18 cellular contexts compared by ENCODE assay signal in the genomic region with DNA sequence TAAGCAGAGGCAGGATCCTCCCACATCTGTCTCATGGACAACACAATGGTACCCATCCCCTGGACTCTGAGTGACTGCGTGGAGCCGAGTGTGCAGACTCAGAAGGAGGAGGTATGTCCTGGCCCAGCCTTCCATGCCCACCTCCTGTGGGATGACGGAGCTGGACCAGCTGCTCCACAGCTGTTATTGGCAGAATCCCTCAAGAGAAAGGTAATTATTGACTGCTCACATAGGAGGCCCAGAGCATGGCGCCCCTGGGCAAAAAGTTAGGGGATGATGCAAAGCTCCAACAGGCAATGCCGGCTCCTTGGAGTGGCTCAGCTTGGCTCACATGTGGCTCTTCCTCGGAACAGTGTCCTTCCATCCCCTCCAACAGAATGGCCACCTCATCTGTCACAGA. TPM values are rescaled to one million over a fixed set of nuclear protein-coding genes. Genes with fewer than 3 reads are reported as not detected.
A peak's percentile ranks its signal among the peaks of the same experiment; 100 is the strongest.
DNase-seq lines count a peak whose midpoint lies in the region; ATAC-seq and TF ChIP-seq lines count a peak whose summit lies in the region.
"Had no signal": no experiment of that assay in that cellular context is flagged by ENCODE, and none has a peak within 500 bp of the region (broad histone marks: within the 10 kb centered on the region; RNA-seq: fewer than 3 reads in every experiment).

No MANE protein-coding gene starts in this region.

- H3K4ac ChIP-seq in neuronal stem cell (ENCODE audit: low read length), result no peak overlapping the region

- no peak overlapping the region for H2AK5ac ChIP-seq in neuronal stem cell (ENCODE audit: low read depth, low read length)

- H3K4me3 Mint-ChIP-seq in activated CD8-positive, alpha-beta memory T cell treated with anti-CD3 and anti-CD28 coated beads, Interleukin-2, amount 10 ng/mL, durations not matched to agents 7 days and 5 days, result no peak overlapping the region
- H3K4me3 Mint-ChIP-seq: CD8-positive, alpha-beta memory T cell; H9 had no signal

- DNase-seq in activated CD8-positive, alpha-beta memory T cell treated with anti-CD3 and anti-CD28 coated beads, Interleukin-2, amount 50 U/mL, for 48 hours, result peak; percentile 8
- DNase-seq in activated CD8-positive, alpha-beta memory T cell treated with anti-CD3 and anti-CD28 coated beads, Interleukin-2, amount 10 ng/mL, durations not matched to agents 7 days and 5 days, result no peak
- DNase-seq in left ventricle myocardium inferior (peak; percentile 5), Right ventricle myocardium inferior (ENCODE audit: missing footprints) (no peak), neuronal stem cell (ENCODE audit: low spot score) (no peak), tibial artery (peak; percentile 10 to 41), NCI-H2081 treated with DMSO at 0.1 percent for 48 hours (lab: John Stamatoyannopoulos, UW) (no peak), NCI-H128 (lab: John Stamatoyannopoulos, UW; ENCODE audit: unreplicated experiment) (no peak)
- DNase-seq: Caco-2; CD8-positive, alpha-beta memory T cell; DND-41; GDM1; GOT3; H9 had no signal

- no peak overlapping the region for H2BK15ac ChIP-seq in neuronal stem cell (ENCODE audit: low read length)

- CTCF ChIA-PET in activated CD8-positive, alpha-beta memory T cell treated with anti-CD3 and anti-CD28 coated beads, Interleukin-2, amount 10 ng/mL, durations not matched to agents 7 days and 5 days (lab: Charles Lee), result no interaction called here

- H3K36me3 Mint-ChIP-seq in activated CD8-positive, alpha-beta memory T cell treated with anti-CD3 and anti-CD28 coated beads, Interleukin-2, amount 10 ng/mL, durations not matched to agents 7 days and 5 days, result no peaks in the 10 kb centered on the region
- H3K36me3 Mint-ChIP-seq: CD8-positive, alpha-beta memory T cell had no signal

- no peak overlapping the region for H3K27ac ChIP-seq in left ventricle myocardium inferior (replicated peaks)
- no peak overlapping the region for H3K27ac ChIP-seq in neuronal stem cell (replicated peaks; ENCODE audit: low read length)
- no peak overlapping the region for H3K27ac ChIP-seq in tibial artery
- H3K27ac ChIP-seq: 22Rv1 had no signal

- no peak overlapping the region for H3K27ac Mint-ChIP-seq in activated CD8-positive, alpha-beta memory T cell treated with anti-CD3 and anti-CD28 coated beads, Interleukin-2, amount 10 ng/mL, durations not matched to agents 7 days and 5 days
- H3K27ac Mint-ChIP-seq: CD8-positive, alpha-beta memory T cell; H9 had no signal

- peaks cover 71% of the 10 kb centered on the region for H3K27me3 ChIP-seq in left ventricle myocardium inferior (ENCODE audit: low read depth)
- peaks cover 0 to 29% (median 11%) of the 10 kb centered on the region in 3 experiments for H3K27me3 ChIP-seq in neuronal stem cell (ENCODE audit: control insufficient read depth in 3 of 3, insufficient read depth in 3 of 3, low read depth in 1 of 3, low read length in 3 of 3)
- no peaks in the 10 kb centered on the region for H3K27me3 ChIP-seq in tibial artery

- H4K91ac ChIP-seq in neuronal stem cell (ENCODE audit: low read depth, low read length, poor library complexity), result no peak overlapping the region

- H3K36me3 ChIP-seq in left ventricle myocardium inferior (no peaks in the 10 kb centered on the region), neuronal stem cell (replicated peaks in 1 of 2; ENCODE audit: control insufficient read depth in 2 of 2, insufficient read depth in 2 of 2, low read length in 2 of 2) (no peaks in the 10 kb centered on the region), tibial artery (no peaks in the 10 kb centered on the region)

- no peak overlapping the region for H3K14ac ChIP-seq in neuronal stem cell (ENCODE audit: low read length)

- no peak overlapping the region for H2BK12ac ChIP-seq in neuronal stem cell (ENCODE audit: low read length)

- no peak for ATAC-seq in activated CD8-positive, alpha-beta memory T cell treated with anti-CD3 and anti-CD28 coated beads, Interleukin-2, amount 10 ng/mL, durations not matched to agents 7 days and 5 days
- ATAC-seq in Right ventricle myocardium inferior, result no peak

- H3K79me1 ChIP-seq in neuronal stem cell (ENCODE audit: low read depth, low read length), result no peaks in the 10 kb centered on the region

- peak overlapping the region; percentile 22 for H2BK5ac ChIP-seq in neuronal stem cell (ENCODE audit: low read length)

- H2BK120ac ChIP-seq in neuronal stem cell (ENCODE audit: low read depth, low read length), result no peak overlapping the region

- H3K18ac ChIP-seq in neuronal stem cell (ENCODE audit: low read length), result no peak overlapping the region

- H3K9me3 ChIP-seq in left ventricle myocardium inferior (replicated peaks) (peaks cover 26% of the 10 kb centered on the region), neuronal stem cell (replicated peaks in 1 of 2; ENCODE audit: control insufficient read depth in 2 of 2, insufficient read depth in 1 of 2, low read depth in 1 of 2, low read length in 2 of 2) (peaks cover 8 to 16% of the 10 kb centered on the region in 2 donors), tibial artery (peaks cover 0 to 12% (median 7%) of the 10 kb centered on the region in 3 donors)

- H3K4me2 ChIP-seq in neuronal stem cell (ENCODE audit: insufficient read depth, low read length, poor library complexity, severe bottlenecking), result no peak overlapping the region

- H3K4me1 ChIP-seq in left ventricle myocardium inferior (no peaks in the 10 kb centered on the region), neuronal stem cell (ENCODE audit: control insufficient read depth in 2 of 2, insufficient read depth in 1 of 2, low read depth in 1 of 2, low read length in 2 of 2) (peaks cover 0 to 3% of the 10 kb centered on the region in 2 donors), tibial artery (peaks cover 0 to 36% (median 28%) of the 10 kb centered on the region in 4 donors)
- H3K4me1 ChIP-seq: Caco-2 had no signal

- H3K4me3 ChIP-seq in left ventricle myocardium inferior (no peak overlapping the region), neuronal stem cell (ENCODE audit: low read length in 2 of 2) (no peak overlapping the region), tibial artery (no peak overlapping the region)

- H3K9me3 Mint-ChIP-seq in activated CD8-positive, alpha-beta memory T cell treated with anti-CD3 and anti-CD28 coated beads, Interleukin-2, amount 10 ng/mL, durations not matched to agents 7 days and 5 days (ENCODE audit: low read depth), result peaks cover 2% of the 10 kb centered on the region

- TF ChIP-seq CTCF in left ventricle myocardium inferior (IDR thresholded peaks at IDR 0.05; ENCODE audit: borderline replicate concordance) (no peak), tibial artery (IDR thresholded peaks at IDR 0.05) (no peak)

- no peak overlapping the region for H3K9ac ChIP-seq in neuronal stem cell (ENCODE audit: low read depth, low read length, poor library complexity)

- no peak overlapping the region for H3K23ac ChIP-seq in neuronal stem cell (ENCODE audit: low read depth, low read length, poor library complexity)

- no peak overlapping the region for H2AFZ ChIP-seq in neuronal stem cell (ENCODE audit: low read length)

- no CpG with 5 or more reads among the region's 6 CpGs for WGBS in neuronal stem cell (ENCODE audit: extremely low coverage in 2 of 2, insufficient read length in 2 of 2, insufficient replicate concordance in 1 of 2), 2 donors

- intact Hi-C loops in left ventricle myocardium inferior (cut with micrococcal nuclease), result no loop called here
- intact Hi-C loops in Right ventricle myocardium inferior (cut with DNase I), result no loop called here
- intact Hi-C loops in tibial artery (cut with DNase I; ENCODE audit: low total_unique reads), result no loop called here

- no peaks in the 10 kb centered on the region for H3K27me3 Mint-ChIP-seq in activated CD8-positive, alpha-beta memory T cell treated with anti-CD3 and anti-CD28 coated beads, Interleukin-2, amount 10 ng/mL, durations not matched to agents 7 days and 5 days

- H4K8ac ChIP-seq in neuronal stem cell (ENCODE audit: low read depth, low read length), result no peak overlapping the region

- no peaks in the 10 kb centered on the region for H3K4me1 Mint-ChIP-seq in activated CD8-positive, alpha-beta memory T cell treated with anti-CD3 and anti-CD28 coated beads, Interleukin-2, amount 10 ng/mL, durations not matched to agents 7 days and 5 days

RNA-seq across cellular contexts. Expression of a gene that starts 12.2 kb away (rescaled TPM):
- total RNA-seq in activated CD8-positive, alpha-beta memory T cell treated with anti-CD3 and anti-CD28 coated beads, Interleukin-2, amount 10 ng/mL, durations not matched to agents 7 days and 5 days, result not detected
- not detected for total RNA-seq in left ventricle myocardium inferior
- total RNA-seq in Right ventricle myocardium inferior, result not detected
- 0.29 TPM for polyA plus RNA-seq in neuronal stem cell (2013, experiment 1 of 2)
- 0.29 TPM for polyA plus RNA-seq in neuronal stem cell (2013, experiment 2 of 2)
- total RNA-seq: A673; Caco-2; CD8-positive, alpha-beta memory T cell; H9; HT1080 had no signal
- polyA plus RNA-seq: BJ; CD8-positive, alpha-beta memory T cell had no signal

RNA-seq across cellular contexts. Expression of a gene that starts 60.0 kb away (rescaled TPM):
- not detected for total RNA-seq in activated CD8-positive, alpha-beta memory T cell treated with anti-CD3 and anti-CD28 coated beads, Interleukin-2, amount 10 ng/mL, durations not matched to agents 7 days and 5 days
- total RNA-seq in left ventricle myocardium inferior (16.6 TPM), Right ventricle myocardium inferior (12.8 TPM)
- polyA plus RNA-seq in neuronal stem cell (2013, experiment 1 of 2), result 7.9 TPM
- polyA plus RNA-seq in neuronal stem cell (2013, experiment 2 of 2), result 7.6 TPM
- total RNA-seq: CD8-positive, alpha-beta memory T cell; HT1080 had no signal
- polyA plus RNA-seq: CD8-positive, alpha-beta memory T cell had no signal

Comparison
In these comparisons a context has a peak if more than half of its experiments do, and no peak if none do; other contexts are left out.
1. DNase-seq: peak in activated CD8-positive, alpha-beta memory T cell treated with anti-CD3 and anti-CD28 coated beads, Interleukin-2, amount 50 U/mL, for 48 hours (single experiment), left ventricle myocardium inferior (single experiment) and tibial artery (2 of 2); none in activated CD8-positive, alpha-beta memory T cell treated with anti-CD3 and anti-CD28 coated beads, Interleukin-2, amount 10 ng/mL, durations not matched to agents 7 days and 5 days (single experiment), Right ventricle myocardium inferior (single experiment), neuronal stem cell (single experiment), NCI-H2081 treated with DMSO at 0.1 percent for 48 hours (single experiment) and NCI-H128 (single experiment).
2. RNA of a gene that starts 60.0 kb away (total RNA-seq): 16.6 TPM in left ventricle myocardium inferior (single experiment) and 12.8 TPM in Right ventricle myocardium inferior (single experiment); not detected in activated CD8-positive, alpha-beta memory T cell treated with anti-CD3 and anti-CD28 coated beads, Interleukin-2, amount 10 ng/mL, durations not matched to agents 7 days and 5 days; every median in the first group is over 10 times any median in the second.